In the genomic region with DNA sequence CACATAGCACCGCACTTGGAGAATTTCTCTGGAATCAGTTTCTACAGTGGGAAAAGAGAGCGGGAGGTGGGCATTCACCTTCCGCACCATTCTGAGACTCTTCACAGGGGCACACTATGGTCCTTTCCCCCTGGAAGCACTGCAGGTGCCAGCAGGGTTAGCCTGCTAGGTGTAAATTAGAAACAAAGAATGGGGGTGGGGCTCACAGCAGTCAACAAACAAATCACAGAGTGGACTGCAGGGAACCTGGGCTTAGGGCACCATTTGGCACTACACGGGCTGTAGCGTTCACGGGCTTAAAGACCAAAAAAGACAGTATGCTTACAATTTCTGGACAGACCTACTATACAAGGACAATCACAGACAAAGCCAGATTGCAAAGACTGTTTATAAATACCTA, we compare ENCODE assay signal across 26 cellular contexts.
"Had no signal": no experiment of that assay in that cellular context is flagged by ENCODE, and none has a peak within 500 bp of the region (broad histone marks: within the 10 kb centered on the region; RNA-seq: fewer than 3 reads in every experiment).

No MANE protein-coding gene starts in this region.

- H3K4me3 ChIP-seq: adrenal gland, SJSA1 had no signal

- H3K27ac Mint-ChIP-seq: activated CD8-positive, alpha-beta T cell treated with anti-CD3 and anti-CD28 coated beads, Interleukin-2, amount 10 ng/mL, durations not matched to agents 7 days and 5 days; activated naive CD8-positive, alpha-beta T cell treated with anti-CD3 and anti-CD28 coated beads, Interleukin-2, amount 10 ng/mL, durations not matched to agents 7 days and 5 days; WTC11 had no signal

- FAIRE-seq: RCC 7860 had no signal

- H3K4me1 ChIP-seq: adrenal gland had no signal

- DNase-seq: activated CD4-positive, alpha-beta T cell treated with anti-CD3 and anti-CD28 coated beads for 48 hours; activated CD4-positive, alpha-beta T cell treated with anti-CD3 and anti-CD28 coated beads, Interleukin-2, amount 50 U/mL, for 4 hours; activated CD4-positive, CD25-positive, alpha-beta regulatory T cell treated with anti-CD3 and anti-CD28 coated beads, Interleukin-2, amount 50 U/mL, for 72 hours; activated CD8-positive, alpha-beta T cell treated with anti-CD3 and anti-CD28 coated beads, Interleukin-2, amount 10 ng/mL, durations not matched to agents 7 days and 5 days; activated naive CD4-positive, alpha-beta T cell treated with anti-CD3 and anti-CD28 coated beads, Interleukin-2, amount 50 U/mL, for 16 hours; activated naive CD8-positive, alpha-beta T cell treated with anti-CD3 and anti-CD28 coated beads, Interleukin-2, amount 10 ng/mL, durations not matched to agents 7 days and 5 days; activated T-cell treated with anti-CD3 and anti-CD28 coated beads, Interleukin-2, amount 50 U/mL, for 72 hours; adrenal gland; anterior cingulate cortex; Kasumi-1; KBM-7; NCI-H1105 treated with DMSO at 0.1 percent for 48 hours; NCI-H2029; NCI-H2107; NCI-H2171 treated with DMSO at 0.1 percent for 48 hours; NCI-H226; NCI-H526; NCI-H82; PC-3; SHP77; SW 1271; T-helper 9 cell had no signal

- ATAC-seq: activated CD8-positive, alpha-beta T cell treated with anti-CD3 and anti-CD28 coated beads, Interleukin-2, amount 10 ng/mL, durations not matched to agents 7 days and 5 days; activated T-cell treated with anti-CD3 and anti-CD28 coated beads, Interleukin-2, amount 50 U/mL, for 72 hours; PC-3; SK-N-SH treated with all-trans-retinoic acid at 6 μM for 48 hours; WTC11 had no signal

- H3K27me3 Mint-ChIP-seq: activated naive CD8-positive, alpha-beta T cell treated with anti-CD3 and anti-CD28 coated beads, Interleukin-2, amount 10 ng/mL, durations not matched to agents 7 days and 5 days had no signal

- H3K9me3 ChIP-seq: adrenal gland, SJSA1 had no signal

- H3K4me3 Mint-ChIP-seq: activated CD8-positive, alpha-beta T cell treated with anti-CD3 and anti-CD28 coated beads, Interleukin-2, amount 10 ng/mL, durations not matched to agents 7 days and 5 days; activated naive CD8-positive, alpha-beta T cell treated with anti-CD3 and anti-CD28 coated beads, Interleukin-2, amount 10 ng/mL, durations not matched to agents 7 days and 5 days; activated T-cell treated with anti-CD3 and anti-CD28 coated beads, Interleukin-2, amount 50 U/mL, for 72 hours; WTC11 had no signal

- H3K9me3 Mint-ChIP-seq: activated T-cell treated with anti-CD3 and anti-CD28 coated beads, Interleukin-2, amount 50 U/mL, for 72 hours had no signal

- H3K27me3 ChIP-seq: adrenal gland, SJSA1 had no signal

- H3K27ac ChIP-seq: adrenal gland, SJSA1 had no signal
